ENCODE assay signal across 8 cellular contexts in genomic region chr6:16206595-16207037, GRCh38.
DNase-seq lines count a peak whose midpoint lies in the region; ATAC-seq and TF ChIP-seq lines count a peak whose summit lies in the region.

No MANE protein-coding gene starts in this region.

- H3K4me3 ChIP-seq in foreskin fibroblast (ENCODE audit: low read depth in 1 of 2, low read length in 2 of 2), result no peak overlapping the region

- ATAC-seq in HG03064 (IDR thresholded peaks at IDR 0.05; ENCODE audit: low read depth, unreplicated experiment) (peak; percentile 38), GM21786 (IDR thresholded peaks at IDR 0.05; ENCODE audit: unreplicated experiment) (no peak), HG03520 (IDR thresholded peaks at IDR 0.05; ENCODE audit: unreplicated experiment) (no peak)

- peak; percentile 83 for DNase-seq in DMS53 (lab: John Stamatoyannopoulos, UW)
- peak; percentile 78 for DNase-seq in NCI-H82 treated with DMSO at 0.1 percent for 48 hours (lab: John Stamatoyannopoulos, UW; ENCODE audit: unreplicated experiment)
- DNase-seq in activated T-cell treated with anti-CD3 and anti-CD28 coated beads for 48 hours (ENCODE audit: low read depth), result peak; percentile 15
- DNase-seq in foreskin fibroblast, result peak; percentile 85 to 91
- DNase-seq in non-pigmented ciliary epithelial cell (ENCODE audit: low read depth), result peak; percentile 60

- peak; percentile 86 for TF ChIP-seq CTCF in foreskin fibroblast (IDR thresholded peaks at IDR 0.05; ENCODE audit: low read depth, low read length)

Comparison
In these comparisons a context has a peak if more than half of its experiments do, and no peak if none do; other contexts are left out.
1. DNase-seq: peak in every context shown above with its lines; median percentile 88 in foreskin fibroblast; 83 in DMS53; 78 in NCI-H82 treated with DMSO at 0.1 percent for 48 hours; 60 in non-pigmented ciliary epithelial cell; 15 in activated T-cell treated with anti-CD3 and anti-CD28 coated beads for 48 hours.